In genomic region chr16:7420843-7421242, GRCh38 we compare ENCODE assay signal across 26 cellular contexts.
"Had no signal": no experiment of that assay in that cellular context is flagged by ENCODE, and none has a peak within 500 bp of the region (broad histone marks: within the 10 kb centered on the region; RNA-seq: fewer than 3 reads in every experiment).

No MANE protein-coding gene starts in this region.

- H3K27ac ChIP-seq: colonic mucosa, coronary artery, epithelial cell of prostate, esophagus muscularis mucosa, esophagus squamous epithelium, foreskin keratinocyte, gastroesophageal sphincter, heart left ventricle had no signal

- FAIRE-seq: colon, endometrium, endothelial cell of umbilical vein, frontal cortex had no signal

- H3K36me3 ChIP-seq: colonic mucosa, esophagus muscularis mucosa, esophagus squamous epithelium, gastrocnemius medialis, gastroesophageal sphincter, heart left ventricle had no signal

- H3K9me3 ChIP-seq: colonic mucosa, esophagus muscularis mucosa, esophagus squamous epithelium, gastrocnemius medialis, gastroesophageal sphincter, heart left ventricle had no signal

- H3K4me1 ChIP-seq: colonic mucosa, esophagus muscularis mucosa, esophagus squamous epithelium, foreskin keratinocyte, gastroesophageal sphincter had no signal

- H3K27ac Mint-ChIP-seq: dendritic cell treated with granulocyte-macrophage colony-stimulating factor and Interleukin-4, amounts not matched to agents 40 ng/mL and 50 ng/mL, for 4 days; effector memory CD8-positive, alpha-beta T cell had no signal

- H3K27me3 ChIP-seq: colonic mucosa, esophagus muscularis mucosa, esophagus squamous epithelium, foreskin keratinocyte, gastrocnemius medialis, heart left ventricle had no signal

- H3K9me3 Mint-ChIP-seq: dendritic cell treated with granulocyte-macrophage colony-stimulating factor and Interleukin-4, amounts not matched to agents 40 ng/mL and 50 ng/mL, for 4 days; endodermal cell had no signal

- H3K27me3 Mint-ChIP-seq: dendritic cell treated with granulocyte-macrophage colony-stimulating factor and Interleukin-4, amounts not matched to agents 40 ng/mL and 50 ng/mL, for 4 days; effector memory CD8-positive, alpha-beta T cell had no signal

- H3K4me3 ChIP-seq: colonic mucosa, coronary artery, dorsolateral prefrontal cortex, esophagus muscularis mucosa, esophagus squamous epithelium, gastrocnemius medialis, gastroesophageal sphincter, heart left ventricle had no signal

- DNase-seq: colonic mucosa; cortex of kidney; dermis blood vessel endothelial cell; dorsolateral prefrontal cortex; effector CD4-positive, alpha-beta T cell; effector CD8-positive, alpha-beta T cell; effector memory CD4-positive, alpha-beta T cell; effector memory CD8-positive, alpha-beta T cell; endodermal cell; erythroblast; esophagus squamous epithelium; foreskin fibroblast; foreskin keratinocyte; foreskin melanocyte; gastrocnemius medialis; glutamatergic neuron; heart left ventricle had no signal

- H3K4me3 Mint-ChIP-seq: dendritic cell treated with granulocyte-macrophage colony-stimulating factor and Interleukin-4, amounts not matched to agents 40 ng/mL and 50 ng/mL, for 4 days; effector memory CD8-positive, alpha-beta T cell; endodermal cell had no signal
